8 cellular contexts compared by ENCODE assay signal in genomic region chr9:14433841-14434511, GRCh38.
DNase-seq lines count a peak whose midpoint lies in the region; ATAC-seq and TF ChIP-seq lines count a peak whose summit lies in the region.

No MANE protein-coding gene starts in this region.

- no peak overlapping the region for H4K91ac ChIP-seq in trophoblast cell (ENCODE audit: low read depth, low read length)

- no peak overlapping the region for H3K14ac ChIP-seq in trophoblast cell (ENCODE audit: low read length)

- H3K9me3 Mint-ChIP-seq in activated naive CD4-positive, alpha-beta T cell treated with anti-CD3 and anti-CD28 coated beads for 36 hours: no peaks in the 10 kb centered on the region
- H3K9me3 Mint-ChIP-seq in CD4-positive, alpha-beta memory T cell: peaks cover 0 to 2% (median 0%) of the 10 kb centered on the region in 8 donors

- H3K79me2 ChIP-seq in PC-3 (ENCODE audit: low read length): no peaks in the 10 kb centered on the region
- no peaks in the 10 kb centered on the region for H3K79me2 ChIP-seq in trophoblast cell (ENCODE audit: control insufficient read depth, insufficient read depth, low read length, poor library complexity)

- no peaks in the 10 kb centered on the region for H3K9me3 ChIP-seq in PC-3 (ENCODE audit: low read length)
- no peaks in the 10 kb centered on the region for H3K9me3 ChIP-seq in trophoblast cell (ENCODE audit: insufficient read depth, low read depth, low read length)
- H3K9me3 ChIP-seq in CD4-positive, alpha-beta memory T cell (ENCODE audit: control insufficient read depth in 1 of 2, low read length in 2 of 2): no peaks in the 10 kb centered on the region

- H2BK12ac ChIP-seq in trophoblast cell (ENCODE audit: low read length): peak overlapping the region; percentile 30

- H3K27me3 ChIP-seq in PC-3 (ENCODE audit: low read length): no peaks in the 10 kb centered on the region
- H3K27me3 ChIP-seq in trophoblast cell (ENCODE audit: insufficient read depth, low read length): no peaks in the 10 kb centered on the region
- no peaks in the 10 kb centered on the region for H3K27me3 ChIP-seq in CD4-positive, alpha-beta memory T cell (ENCODE audit: insufficient read depth, low read length)

- H4K12ac ChIP-seq in trophoblast cell (ENCODE audit: low read depth, low read length): no peak overlapping the region

- H4K8ac ChIP-seq in trophoblast cell (ENCODE audit: low read depth, low read length): no peak overlapping the region

- H3K36me3 ChIP-seq in PC-3 (ENCODE audit: low read depth, low read length) (no peaks in the 10 kb centered on the region), trophoblast cell (ENCODE audit: control insufficient read depth in 1 of 2, insufficient read depth in 2 of 2, low read length in 2 of 2) (no peaks in the 10 kb centered on the region)
- no peaks in the 10 kb centered on the region for H3K36me3 ChIP-seq in CD4-positive, alpha-beta memory T cell (ENCODE audit: insufficient read depth, low read length)

- peaks cover 13% of the 10 kb centered on the region; the same call in 1 of the 2 replicates for H3K4me1 ChIP-seq in PC-3 (ENCODE audit: insufficient read depth, low read length)
- peaks cover 0 to 2% of the 10 kb centered on the region in 2 experiments for H3K4me1 ChIP-seq in trophoblast cell (ENCODE audit: control insufficient read depth in 1 of 2, insufficient read depth in 2 of 2, low read length in 2 of 2)
- H3K4me1 ChIP-seq in CD4-positive, alpha-beta memory T cell (ENCODE audit: insufficient read depth, low read length): no peaks in the 10 kb centered on the region

- no peak overlapping the region for H2BK5ac ChIP-seq in trophoblast cell (ENCODE audit: low read depth, low read length, poor library complexity)

- peaks cover 19% of the 10 kb centered on the region for H3K27me3 Mint-ChIP-seq in activated naive CD4-positive, alpha-beta T cell treated with anti-CD3 and anti-CD28 coated beads for 36 hours (ENCODE audit: low read depth)
- H3K27me3 Mint-ChIP-seq in CD4-positive, alpha-beta memory T cell: peaks cover 9% of the 10 kb centered on the region in 2 donors

- peak; percentile 5 for DNase-seq in activated naive CD4-positive, alpha-beta T cell treated with anti-CD3 and anti-CD28 coated beads for 36 hours
- DNase-seq in activated naive CD4-positive, alpha-beta T cell treated with anti-CD3 and anti-CD28 coated beads, Interleukin-2, amount 50 U/mL, for 16 hours: no peak
- DNase-seq in PC-3: peak; percentile 68
- peak; percentile 72 for DNase-seq in fibroblast of gingiva (ENCODE audit: low read depth)
- peak in 1 of 2 donors; percentile 35 for DNase-seq in trophoblast cell
- DNase-seq in CD4-positive, alpha-beta memory T cell: no peak
- no peak for DNase-seq in NCI-H526 treated with DMSO at 0.1 percent for 48 hours (lab: John Stamatoyannopoulos, UW)

- no peaks in the 10 kb centered on the region for H3K79me1 ChIP-seq in trophoblast cell (ENCODE audit: low read length)

- H3K4me3 Mint-ChIP-seq in activated naive CD4-positive, alpha-beta T cell treated with anti-CD3 and anti-CD28 coated beads for 36 hours: no peak overlapping the region
- H3K4me3 Mint-ChIP-seq in CD4-positive, alpha-beta memory T cell: no peak overlapping the region

- intact Hi-C loops in activated naive CD4-positive, alpha-beta T cell treated with anti-CD3 and anti-CD28 coated beads for 36 hours (cut with micrococcal nuclease): loop anchor here (10.0 kb wide), 1 partner anchor 1079 kb away; no protein-coding TSS in a partner anchor
- intact Hi-C loops in PC-3 (cut with micrococcal nuclease): loop anchor here (2.0 to 10.0 kb wide), 3 partner anchors 1007 to 1339 kb away; no protein-coding TSS in a partner anchor
- intact Hi-C loops in CD4-positive, alpha-beta memory T cell (cut with micrococcal nuclease): no loop called here

- no peak overlapping the region for H2BK120ac ChIP-seq in trophoblast cell (ENCODE audit: insufficient read depth, low read length, poor library complexity)

- BruUV-seq in PC-3 (replicated peaks; lab: Mats Ljungman, UMichigan): no TSS peak

- 0 out of 2 replicates have a peak overlapping the region, but pooled peaks have one; percentile 20 for H2AFZ ChIP-seq in PC-3 (ENCODE audit: low read length)
- H2AFZ ChIP-seq in trophoblast cell (ENCODE audit: insufficient read depth, low read length, poor library complexity): no peak overlapping the region

- no peak overlapping the region for H3K18ac ChIP-seq in trophoblast cell (ENCODE audit: low read length)

- no peak overlapping the region for H3K27ac ChIP-seq in PC-3 (ENCODE audit: low read length)
- no peak overlapping the region for H3K27ac ChIP-seq in trophoblast cell (ENCODE audit: low read depth, low read length)
- no peak overlapping the region for H3K27ac ChIP-seq in CD4-positive, alpha-beta memory T cell (ENCODE audit: low read depth, low read length)

- no peaks in the 10 kb centered on the region for H3F3A ChIP-seq in PC-3 (ENCODE audit: low read length, unreplicated experiment)

- CTCF ChIA-PET in activated naive CD4-positive, alpha-beta T cell treated with anti-CD3 and anti-CD28 coated beads for 36 hours (lab: Charles Lee): interaction anchor here (0.5 to 0.9 kb wide), 2 partner anchors 71 to 130 kb away, joined by 3 to 4 read pairs; no protein-coding TSS in a partner anchor
- CTCF ChIA-PET in PC-3 (lab: Charles Lee): interaction anchor here (0.5 to 1.1 kb wide), 11 partner anchors 34 to 1343 kb away, joined by 3 to 7 read pairs (median 3); no protein-coding TSS in a partner anchor
- CTCF ChIA-PET in CD4-positive, alpha-beta memory T cell (lab: Charles Lee; ENCODE audit: partially characterized antibody): interaction anchor here (1.5 kb wide), 1 partner anchor 14 kb away, joined by 3 read pairs; no protein-coding TSS in a partner anchor

- TF ChIP-seq CTCF in PC-3 (conservative IDR thresholded peaks at IDR 0.05; ENCODE audit: low read depth, low read length): peak; percentile 56

- WGBS in trophoblast cell (ENCODE audit: extremely low coverage, insufficient coverage, insufficient read length): no CpG with 5 or more reads among the region's 11 CpGs

- H3K4ac ChIP-seq in trophoblast cell (ENCODE audit: low read depth, low read length): no peak overlapping the region

- no peaks in the 10 kb centered on the region for H4K20me1 ChIP-seq in PC-3 (ENCODE audit: low read length)

- H3K27ac Mint-ChIP-seq in activated naive CD4-positive, alpha-beta T cell treated with anti-CD3 and anti-CD28 coated beads for 36 hours: no peak overlapping the region
- H3K27ac Mint-ChIP-seq in CD4-positive, alpha-beta memory T cell: no peak overlapping the region

- H3K36me3 Mint-ChIP-seq in activated naive CD4-positive, alpha-beta T cell treated with anti-CD3 and anti-CD28 coated beads for 36 hours (ENCODE audit: low read depth): no peaks in the 10 kb centered on the region
- H3K36me3 Mint-ChIP-seq in CD4-positive, alpha-beta memory T cell: no peaks in the 10 kb centered on the region

- H3K9me2 ChIP-seq in PC-3 (replicated peaks; ENCODE audit: low read length): no peaks in the 10 kb centered on the region

- H3K23ac ChIP-seq in trophoblast cell (ENCODE audit: low read length): no peak overlapping the region

- H3K4me1 Mint-ChIP-seq in activated naive CD4-positive, alpha-beta T cell treated with anti-CD3 and anti-CD28 coated beads for 36 hours (ENCODE audit: low read depth): no peaks in the 10 kb centered on the region
- no peaks in the 10 kb centered on the region for H3K4me1 Mint-ChIP-seq in CD4-positive, alpha-beta memory T cell

- POLR2A ChIA-PET in PC-3 (lab: Charles Lee; ENCODE audit: unreplicated experiment): no interaction called here
- POLR2A ChIA-PET in CD4-positive, alpha-beta memory T cell (lab: Charles Lee; ENCODE audit: partially characterized antibody): no interaction called here

- H3K4me3 ChIP-seq in PC-3 (ENCODE audit: low read length) (no peak overlapping the region), trophoblast cell (ENCODE audit: low read depth, low read length) (no peak overlapping the region)
- H3K4me3 ChIP-seq in CD4-positive, alpha-beta memory T cell (ENCODE audit: low read length in 2 of 2): no peak overlapping the region

- H2AK5ac ChIP-seq in trophoblast cell (ENCODE audit: low read length): no peak overlapping the region

- ATAC-seq in PC-3: peak; percentile 70
- no peak for ATAC-seq in GM21528 (IDR thresholded peaks at IDR 0.05; ENCODE audit: low FRiP score, unreplicated experiment)

- no peak overlapping the region for H3K9ac ChIP-seq in PC-3 (ENCODE audit: low read length)
- H3K9ac ChIP-seq in trophoblast cell (ENCODE audit: low read length): no peak overlapping the region

- peak overlapping the region; percentile 52 for H3K4me2 ChIP-seq in PC-3 (ENCODE audit: low read length)
- H3K4me2 ChIP-seq in trophoblast cell (ENCODE audit: low read length): no peak overlapping the region

Comparison
In these comparisons a context has a peak if more than half of its experiments do, and no peak if none do; other contexts are left out.
1. DNase-seq: peak in activated naive CD4-positive, alpha-beta T cell treated with anti-CD3 and anti-CD28 coated beads for 36 hours (single experiment), PC-3 (single experiment) and fibroblast of gingiva (single experiment); none in activated naive CD4-positive, alpha-beta T cell treated with anti-CD3 and anti-CD28 coated beads, Interleukin-2, amount 50 U/mL, for 16 hours (single experiment), CD4-positive, alpha-beta memory T cell (0 of 5) and NCI-H526 treated with DMSO at 0.1 percent for 48 hours (single experiment).